ENCODE assay signal across 9 cellular contexts in the genomic region with DNA sequence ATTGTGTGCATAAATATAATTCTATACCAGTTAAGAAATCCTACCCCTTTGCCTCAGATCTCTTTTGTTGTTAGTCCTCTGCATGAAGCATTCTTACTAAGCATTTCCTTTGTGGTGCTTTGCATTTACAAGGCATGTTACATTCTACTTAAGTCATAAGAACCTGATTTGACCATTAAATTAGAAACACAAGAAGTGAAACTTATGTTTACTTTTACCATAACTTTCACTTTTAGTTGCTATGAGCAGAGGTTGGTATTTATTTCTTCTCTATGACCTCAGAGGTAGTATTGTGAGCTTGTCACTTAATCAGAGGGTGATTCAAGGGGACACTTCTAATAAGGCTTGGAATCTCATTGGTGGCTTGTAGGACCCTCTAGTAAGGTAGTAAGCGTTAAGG. TPM values are rescaled to one million over a fixed set of nuclear protein-coding genes. Genes with fewer than 3 reads are reported as not detected.
DNase-seq lines count a peak whose midpoint lies in the region; ATAC-seq lines count a peak whose summit lies in the region.
"Had no signal": no experiment of that assay in that cellular context is flagged by ENCODE, and none has a peak within 500 bp of the region (broad histone marks: within the 10 kb centered on the region; RNA-seq: fewer than 3 reads in every experiment).

No MANE protein-coding gene starts in this region.

- DNase-seq in CD4-positive, CD25-positive, alpha-beta regulatory T cell, result peak in 1 of 3 donors; percentile 56
- DNase-seq in activated naive CD8-positive, alpha-beta T cell treated with anti-CD3 and anti-CD28 coated beads, Interleukin-2, amount 50 U/mL, for 24 hours, result no peak
- DNase-seq in KG1 (lab: John Stamatoyannopoulos, UW), result no peak
- DNase-seq in NCI-H187 treated with DMSO at 0.1 percent for 48 hours (lab: John Stamatoyannopoulos, UW), result no peak
- DNase-seq in UCSD-AML1 (lab: John Stamatoyannopoulos, UW; ENCODE audit: unreplicated experiment), result no peak
- DNase-seq: heart left ventricle had no signal

- peak; percentile 19 to 50 for ATAC-seq in CD4-positive, CD25-positive, alpha-beta regulatory T cell (ENCODE audit: low read depth in 2 of 2)
- ATAC-seq in GM19372 (IDR thresholded peaks at IDR 0.05; ENCODE audit: low read depth, unreplicated experiment) (peak; percentile 81), HG03280 (IDR thresholded peaks at IDR 0.05; ENCODE audit: unreplicated experiment) (peak; percentile 80)
- ATAC-seq in activated naive CD8-positive, alpha-beta T cell treated with anti-CD3 and anti-CD28 coated beads, Interleukin-2, amount 50 U/mL, for 24 hours, result peak; percentile 82

- H3K9ac ChIP-seq in skeletal muscle satellite cell (ENCODE audit: low read depth, low read length), result no peak overlapping the region

- peak overlapping the region; percentile 23 for H3K4me3 ChIP-seq in CD4-positive, CD25-positive, alpha-beta regulatory T cell (ENCODE audit: low read depth, low read length)
- H3K4me3 ChIP-seq in skeletal muscle satellite cell (ENCODE audit: low read length), result no peak overlapping the region
- H3K4me3 ChIP-seq: heart left ventricle had no signal

- peak overlapping the region; percentile 44 for H3K4me2 ChIP-seq in skeletal muscle satellite cell (ENCODE audit: low read length)

- H3K27ac ChIP-seq in CD4-positive, CD25-positive, alpha-beta regulatory T cell (ENCODE audit: insufficient read depth, low read length, poor library complexity, severe bottlenecking), result no peak overlapping the region

- H3K4me1 ChIP-seq in CD4-positive, CD25-positive, alpha-beta regulatory T cell (ENCODE audit: control insufficient read depth, insufficient read depth, low read length, poor library complexity, severe bottlenecking), result peaks cover 26% of the 10 kb centered on the region
- peaks cover 61% of the 10 kb centered on the region for H3K4me1 ChIP-seq in skeletal muscle satellite cell (ENCODE audit: control insufficient read depth, insufficient read depth, low read length)

- H3K4me3 Mint-ChIP-seq in CD4-positive, CD25-positive, alpha-beta regulatory T cell, result peak overlapping the region in 2 of 4 donors; percentile 8 to 62
- H3K4me3 Mint-ChIP-seq in activated naive CD8-positive, alpha-beta T cell treated with anti-CD3 and anti-CD28 coated beads, Interleukin-2, amount 50 U/mL, for 24 hours, result peak overlapping the region; percentile 9

- peak overlapping the region; percentile 25 to 64 (median 54) for H3K27ac Mint-ChIP-seq in CD4-positive, CD25-positive, alpha-beta regulatory T cell
- H3K27ac Mint-ChIP-seq in activated naive CD8-positive, alpha-beta T cell treated with anti-CD3 and anti-CD28 coated beads, Interleukin-2, amount 50 U/mL, for 24 hours, result peak overlapping the region; percentile 80

- peaks cover 41 to 85% (median 67%) of the 10 kb centered on the region in 4 donors for H3K4me1 Mint-ChIP-seq in CD4-positive, CD25-positive, alpha-beta regulatory T cell
- peaks cover 82% of the 10 kb centered on the region for H3K4me1 Mint-ChIP-seq in activated naive CD8-positive, alpha-beta T cell treated with anti-CD3 and anti-CD28 coated beads, Interleukin-2, amount 50 U/mL, for 24 hours

- no peaks in the 10 kb centered on the region for H3K27me3 ChIP-seq in CD4-positive, CD25-positive, alpha-beta regulatory T cell (ENCODE audit: control insufficient read depth, insufficient read depth, low read length)
- H3K27me3 ChIP-seq in skeletal muscle satellite cell (ENCODE audit: control insufficient read depth, insufficient read depth, low read length), result no peaks in the 10 kb centered on the region
- H3K27me3 ChIP-seq: heart left ventricle had no signal

- no peaks in the 10 kb centered on the region for H3K27me3 Mint-ChIP-seq in CD4-positive, CD25-positive, alpha-beta regulatory T cell
- no peaks in the 10 kb centered on the region for H3K27me3 Mint-ChIP-seq in activated naive CD8-positive, alpha-beta T cell treated with anti-CD3 and anti-CD28 coated beads, Interleukin-2, amount 50 U/mL, for 24 hours

- no peaks in the 10 kb centered on the region for H3K9me3 Mint-ChIP-seq in CD4-positive, CD25-positive, alpha-beta regulatory T cell
- no peaks in the 10 kb centered on the region for H3K9me3 Mint-ChIP-seq in activated naive CD8-positive, alpha-beta T cell treated with anti-CD3 and anti-CD28 coated beads, Interleukin-2, amount 50 U/mL, for 24 hours

- no peaks in the 10 kb centered on the region for H3K36me3 ChIP-seq in CD4-positive, CD25-positive, alpha-beta regulatory T cell (ENCODE audit: control insufficient read depth, insufficient read depth, low read length)
- H3K36me3 ChIP-seq in skeletal muscle satellite cell (ENCODE audit: insufficient read depth, low read length), result no peaks in the 10 kb centered on the region
- H3K36me3 ChIP-seq: heart left ventricle had no signal

- no peaks in the 10 kb centered on the region for H3K9me3 ChIP-seq in CD4-positive, CD25-positive, alpha-beta regulatory T cell (ENCODE audit: control insufficient read depth in 2 of 2, low read length in 2 of 2)
- no peaks in the 10 kb centered on the region for H3K9me3 ChIP-seq in skeletal muscle satellite cell (replicated peaks; ENCODE audit: low read length)
- H3K9me3 ChIP-seq: heart left ventricle had no signal

- H3K36me3 Mint-ChIP-seq in CD4-positive, CD25-positive, alpha-beta regulatory T cell, result no peaks in the 10 kb centered on the region
- H3K36me3 Mint-ChIP-seq in activated naive CD8-positive, alpha-beta T cell treated with anti-CD3 and anti-CD28 coated beads, Interleukin-2, amount 50 U/mL, for 24 hours (ENCODE audit: low read depth), result no peaks in the 10 kb centered on the region

RNA-seq across cellular contexts. Expression of a gene that starts 9.0 kb away (rescaled TPM):
- 14.1 TPM for total RNA-seq in CD4-positive, CD25-positive, alpha-beta regulatory T cell
- 10 to 100 TPM in 1 of 4 donors, 1 to 10 TPM in 3; 4.2 to 10.1 (median 6.8) TPM for polyA plus RNA-seq in CD4-positive, CD25-positive, alpha-beta regulatory T cell
- 32.1 and 33.5 TPM in 2 replicates for total RNA-seq in skeletal muscle satellite cell (2012; rRNA removed)

RNA-seq across cellular contexts. Expression of a gene that starts 47.1 kb away (rescaled TPM):
- 23.2 TPM for total RNA-seq in CD4-positive, CD25-positive, alpha-beta regulatory T cell
- polyA plus RNA-seq in CD4-positive, CD25-positive, alpha-beta regulatory T cell, result 10 to 100 TPM; 33.7 to 44.9 (median 38.8) TPM
- total RNA-seq in skeletal muscle satellite cell (2012; rRNA removed), result 25.6 and 31.7 TPM in 2 replicates
